24 cellular contexts compared by ENCODE assay signal in genomic region chr4:11182586-11183357, GRCh38.
DNase-seq lines count a peak whose midpoint lies in the region; ATAC-seq, FAIRE-seq and TF ChIP-seq lines count a peak whose summit lies in the region.
"Had no signal": no experiment of that assay in that cellular context is flagged by ENCODE, and none has a peak within 500 bp of the region (broad histone marks: within the 10 kb centered on the region; RNA-seq: fewer than 3 reads in every experiment).

No MANE protein-coding gene starts in this region.

- H3K9me3 ChIP-seq in breast epithelium: no peaks in the 10 kb centered on the region
- H3K9me3 ChIP-seq: A549, Caco-2 had no signal

- CTCF ChIA-PET in MCF 10A (lab: Yijun Ruan, JAX): no interaction called here

- no peaks in the 10 kb centered on the region for H3K36me3 Mint-ChIP-seq in MCF 10A (ENCODE audit: insufficient read depth, unreplicated experiment)
- H3K36me3 Mint-ChIP-seq in nephron progenitor cell (ENCODE audit: low read depth): no peaks in the 10 kb centered on the region
- H3K36me3 Mint-ChIP-seq: activated naive CD8-positive, alpha-beta T cell treated with anti-CD3 and anti-CD28 coated beads, Interleukin-2, amount 10 ng/mL, durations not matched to agents 7 days and 5 days had no signal

- intact Hi-C loops in MCF 10A (cut with micrococcal nuclease) (no loop called here), breast epithelium (cut with DNase I; ENCODE audit: low total_unique reads) (no loop called here), left colon (cut with DNase I, micrococcal nuclease) (no loop called here)

- H3K4me1 Mint-ChIP-seq in MCF 10A (ENCODE audit: insufficient read depth, unreplicated experiment) (no peaks in the 10 kb centered on the region), nephron progenitor cell (no peaks in the 10 kb centered on the region)
- H3K4me1 Mint-ChIP-seq: activated naive CD8-positive, alpha-beta T cell treated with anti-CD3 and anti-CD28 coated beads, Interleukin-2, amount 10 ng/mL, durations not matched to agents 7 days and 5 days; activated T-helper 17 cell treated with anti-CD3 and anti-CD28 coated beads, Interleukin-2, amount 50 U/mL, for 72 hours; H9 had no signal

- BruUV-seq in MCF 10A (replicated peaks; lab: Mats Ljungman, UMichigan): no TSS peak

- H3K27ac ChIP-seq in breast epithelium: no peak overlapping the region
- H3K27ac ChIP-seq: A549, VCaP had no signal

- H3K4me3 Mint-ChIP-seq in MCF 10A (ENCODE audit: unreplicated experiment) (no peak overlapping the region), nephron progenitor cell (no peak overlapping the region)
- H3K4me3 Mint-ChIP-seq: activated naive CD8-positive, alpha-beta T cell treated with anti-CD3 and anti-CD28 coated beads, Interleukin-2, amount 10 ng/mL, durations not matched to agents 7 days and 5 days; activated T-helper 17 cell treated with anti-CD3 and anti-CD28 coated beads, Interleukin-2, amount 50 U/mL, for 72 hours; H9 had no signal

- ATAC-seq in left colon: no peak
- ATAC-seq: A549; activated T-helper 17 cell treated with anti-CD3 and anti-CD28 coated beads, Interleukin-2, amount 50 U/mL, for 72 hours had no signal

- H3K27me3 Mint-ChIP-seq in MCF 10A (ENCODE audit: insufficient read depth, unreplicated experiment) (no peaks in the 10 kb centered on the region), nephron progenitor cell (ENCODE audit: low read depth, poor library complexity) (peaks cover 5% of the 10 kb centered on the region)

- H3K27ac Mint-ChIP-seq in MCF 10A (ENCODE audit: low read depth, unreplicated experiment): no peak overlapping the region
- H3K27ac Mint-ChIP-seq in nephron progenitor cell: no peak overlapping the region
- H3K27ac Mint-ChIP-seq: activated naive CD8-positive, alpha-beta T cell treated with anti-CD3 and anti-CD28 coated beads, Interleukin-2, amount 10 ng/mL, durations not matched to agents 7 days and 5 days; activated T-helper 17 cell treated with anti-CD3 and anti-CD28 coated beads, Interleukin-2, amount 50 U/mL, for 72 hours; H9 had no signal

- TF ChIP-seq POLR2A in breast epithelium (IDR thresholded peaks at IDR 0.05): no peak

- H3K4me3 ChIP-seq in breast epithelium: no peak overlapping the region
- H3K4me3 ChIP-seq in bronchial epithelial cell (ENCODE audit: low read depth, low read length): no peak overlapping the region
- H3K4me3 ChIP-seq: A549 had no signal

- TF ChIP-seq CTCF in MCF 10A (IDR thresholded peaks at IDR 0.05; ENCODE audit: unreplicated experiment) (no peak), breast epithelium (IDR thresholded peaks at IDR 0.05) (no peak), bronchial epithelial cell (IDR thresholded peaks at IDR 0.05; ENCODE audit: insufficient read depth, low read length, severe bottlenecking) (no peak), nephron progenitor cell (IDR thresholded peaks at IDR 0.05) (no peak)

- DNase-seq in MCF 10A (ENCODE audit: unreplicated experiment): peak; percentile 29
- DNase-seq in breast epithelium (ENCODE audit: low spot score in 2 of 2): no peak
- peak; percentile 75 for DNase-seq in bronchial epithelial cell (ENCODE audit: low read depth)
- peak; percentile 48 for DNase-seq in iris pigment epithelial cell (ENCODE audit: low read depth)
- DNase-seq in NCI-H774 (lab: John Stamatoyannopoulos, UW): no peak
- no peak for DNase-seq in nephron progenitor cell
- no peak for DNase-seq in foreskin melanocyte
- no peak for DNase-seq in left colon
- DNase-seq: activated CD4-positive, alpha-beta T cell treated with anti-CD3 and anti-CD28 coated beads, Interleukin-2, amount 50 U/mL, for 1 hour; activated naive CD8-positive, alpha-beta T cell treated with anti-CD3 and anti-CD28 coated beads, Interleukin-2, amount 10 ng/mL, durations not matched to agents 7 days and 5 days; Caco-2; glutamatergic neuron; H9; KG1; NCI-H1048; NCI-H2029 treated with DMSO at 0.1 percent for 48 hours; NCI-H748 treated with DMSO at 0.1 percent for 48 hours; nucleus accumbens; SIG-M5; substantia nigra had no signal

- no peak for FAIRE-seq in bronchial epithelial cell (lab: Jason Lieb, UNC)
- FAIRE-seq: A549, endothelial cell of umbilical vein had no signal

- POLR2A ChIA-PET in MCF 10A (lab: Yijun Ruan, JAX): no interaction called here

- H3K9me3 Mint-ChIP-seq in MCF 10A (ENCODE audit: unreplicated experiment): peaks cover 21% of the 10 kb centered on the region
- no peaks in the 10 kb centered on the region for H3K9me3 Mint-ChIP-seq in nephron progenitor cell
- H3K9me3 Mint-ChIP-seq: activated naive CD8-positive, alpha-beta T cell treated with anti-CD3 and anti-CD28 coated beads, Interleukin-2, amount 10 ng/mL, durations not matched to agents 7 days and 5 days; activated T-helper 17 cell treated with anti-CD3 and anti-CD28 coated beads, Interleukin-2, amount 50 U/mL, for 72 hours; H9 had no signal

- H3K4me1 ChIP-seq in breast epithelium: no peaks in the 10 kb centered on the region
- H3K4me1 ChIP-seq: A549, Caco-2 had no signal

- H3K36me3 ChIP-seq in breast epithelium (no peaks in the 10 kb centered on the region), bronchial epithelial cell (ENCODE audit: control insufficient read depth, insufficient read depth, low read length) (no peaks in the 10 kb centered on the region)

- H3K27me3 ChIP-seq in breast epithelium (no peaks in the 10 kb centered on the region), bronchial epithelial cell (ENCODE audit: control insufficient read depth, insufficient read depth, low read length) (no peaks in the 10 kb centered on the region)

Comparison
In these comparisons a context has a peak if more than half of its experiments do, and no peak if none do; other contexts are left out.
1. DNase-seq: peak in MCF 10A (single experiment), bronchial epithelial cell (single experiment) and iris pigment epithelial cell (single experiment); none in breast epithelium (0 of 2), NCI-H774 (single experiment), nephron progenitor cell (single experiment), foreskin melanocyte (single experiment) and left colon (0 of 2).